In genomic region chr1:153612111-153612754, GRCh38 we compare ENCODE assay signal across 12 cellular contexts. TPM values are rescaled to one million over a fixed set of nuclear protein-coding genes. Genes with fewer than 3 reads are reported as not detected.
DNase-seq lines count a peak whose midpoint lies in the region; ATAC-seq and TF ChIP-seq lines count a peak whose summit lies in the region.
"Had no signal": no experiment of that assay in that cellular context is flagged by ENCODE, and none has a peak within 500 bp of the region (broad histone marks: within the 10 kb centered on the region; RNA-seq: fewer than 3 reads in every experiment).

No MANE protein-coding gene starts in this region.

- H3K27me3 Mint-ChIP-seq in stimulated activated naive B cell treated with anti-CD40 and anti-IgM and Interleukin-4, amounts not matched to agents 10 μg/mL and 1 μg/mL and 100 μg/mL, for 72 hours: peaks cover 0 to 5% of the 10 kb centered on the region in 2 donors
- H3K27me3 Mint-ChIP-seq: activated naive CD4-positive, alpha-beta T cell treated with anti-CD3 and anti-CD28 coated beads, Interleukin-2, amount 50 U/mL, for 24 hours had no signal

- H3K36me3 Mint-ChIP-seq in stimulated activated naive B cell treated with anti-CD40 and anti-IgM and Interleukin-4, amounts not matched to agents 10 μg/mL and 1 μg/mL and 100 μg/mL, for 72 hours: no peaks in the 10 kb centered on the region
- H3K36me3 Mint-ChIP-seq: activated naive CD4-positive, alpha-beta T cell treated with anti-CD3 and anti-CD28 coated beads, Interleukin-2, amount 50 U/mL, for 24 hours had no signal

- TF ChIP-seq CTCF in HFF-Myc (IDR thresholded peaks at IDR 0.05; ENCODE audit: low read depth, low read length, missing control alignments) (no peak), dorsolateral prefrontal cortex (IDR thresholded peaks at IDR 0.05 in 54 of 56, conservative IDR thresholded peaks at IDR 0.05 in 2 of 56; ENCODE audit: low read depth in 1 of 56, partially characterized antibody in 56 of 56) (no peak), right lobe of liver (IDR thresholded peaks at IDR 0.05) (no peak)

- H3K27ac ChIP-seq in dorsolateral prefrontal cortex (peak overlapping the region in 43 of 59 donors; percentile 10 to 82 (median 61)), right lobe of liver (peak overlapping the region; percentile 84 to 87 (median 86))
- H3K27ac ChIP-seq: KMS-11, neutrophil had no signal

- H3K9me3 Mint-ChIP-seq in stimulated activated naive B cell treated with anti-CD40 and anti-IgM and Interleukin-4, amounts not matched to agents 10 μg/mL and 1 μg/mL and 100 μg/mL, for 72 hours: no peaks in the 10 kb centered on the region
- H3K9me3 Mint-ChIP-seq: activated naive CD4-positive, alpha-beta T cell treated with anti-CD3 and anti-CD28 coated beads, Interleukin-2, amount 50 U/mL, for 24 hours had no signal

- intact Hi-C loops in dorsolateral prefrontal cortex (cut with DNase I): no loop called here
- intact Hi-C loops in right lobe of liver (cut with DNase I): no loop called here

- H3K4me1 Mint-ChIP-seq in stimulated activated naive B cell treated with anti-CD40 and anti-IgM and Interleukin-4, amounts not matched to agents 10 μg/mL and 1 μg/mL and 100 μg/mL, for 72 hours: peaks cover 19 to 22% of the 10 kb centered on the region in 2 donors
- H3K4me1 Mint-ChIP-seq: activated naive CD4-positive, alpha-beta T cell treated with anti-CD3 and anti-CD28 coated beads, Interleukin-2, amount 50 U/mL, for 24 hours had no signal

- ATAC-seq in right lobe of liver (no peak), HG03175 (IDR thresholded peaks at IDR 0.05; ENCODE audit: unreplicated experiment) (no peak)
- ATAC-seq in stimulated activated naive B cell treated with anti-CD40 and anti-IgM and Interleukin-4, amounts not matched to agents 10 μg/mL and 1 μg/mL and 100 μg/mL, for 72 hours (replicated peaks): no peak

- H3K4me3 ChIP-seq in HFF-Myc (replicated peaks; ENCODE audit: low read depth, low read length) (peak overlapping the region; percentile 90), dorsolateral prefrontal cortex (peak overlapping the region in 57 of 59 donors; percentile 9 to 65 (median 44)), right lobe of liver (peak overlapping the region; percentile 57 to 75 (median 64))

- no peaks in the 10 kb centered on the region for H3K9me3 ChIP-seq in right lobe of liver
- H3K9me3 ChIP-seq: neutrophil had no signal

- H3K27me3 ChIP-seq in dorsolateral prefrontal cortex (no peaks in the 10 kb centered on the region), right lobe of liver (no peaks in the 10 kb centered on the region)

- H3K36me3 ChIP-seq in right lobe of liver: peaks cover 0 to 4% (median 1%) of the 10 kb centered on the region in 4 donors
- H3K36me3 ChIP-seq: neutrophil had no signal

- peaks cover 0 to 42% (median 21%) of the 10 kb centered on the region in 4 donors for H3K4me1 ChIP-seq in right lobe of liver

- DNase-seq in HFF-Myc (ENCODE audit: extremely low read depth, low read depth) (no peak), dorsolateral prefrontal cortex (no peak), right lobe of liver (no peak)
- DNase-seq in stimulated activated naive B cell treated with anti-CD40 and anti-IgM and Interleukin-4, amounts not matched to agents 10 μg/mL and 1 μg/mL and 100 μg/mL, for 72 hours: no peak
- DNase-seq in activated CD4-positive, alpha-beta T cell treated with anti-CD3 and anti-CD28 coated beads, Interleukin-2, amount 50 U/mL, for 1 hour: no peak
- no peak for DNase-seq in effector CD4-positive, alpha-beta T cell
- no peak for DNase-seq in stimulated activated CD4-positive, alpha-beta T cell treated with anti-CD3 and anti-CD28 coated beads, Interleukin-1b, Interleukin-23, amount 100 ng/mL, for 48 hours
- DNase-seq: GF-D8 had no signal

- 16% methylated on average over 5 of the region's 11 CpGs for WGBS in right lobe of liver (ENCODE audit: insufficient coverage, low coverage, low lambda C conversion rate, missing lambda C conversion rate)

- H3K4me3 Mint-ChIP-seq in stimulated activated naive B cell treated with anti-CD40 and anti-IgM and Interleukin-4, amounts not matched to agents 10 μg/mL and 1 μg/mL and 100 μg/mL, for 72 hours: no peak overlapping the region
- H3K4me3 Mint-ChIP-seq: activated naive CD4-positive, alpha-beta T cell treated with anti-CD3 and anti-CD28 coated beads, Interleukin-2, amount 50 U/mL, for 24 hours had no signal

- H3K27ac Mint-ChIP-seq in stimulated activated naive B cell treated with anti-CD40 and anti-IgM and Interleukin-4, amounts not matched to agents 10 μg/mL and 1 μg/mL and 100 μg/mL, for 72 hours: peak overlapping the region; percentile 49
- H3K27ac Mint-ChIP-seq: activated naive CD4-positive, alpha-beta T cell treated with anti-CD3 and anti-CD28 coated beads, Interleukin-2, amount 50 U/mL, for 24 hours had no signal

- TF ChIP-seq POLR2A in right lobe of liver (IDR thresholded peaks at IDR 0.05): no peak

RNA-seq across cellular contexts. Expression of gene S100A16, which starts 0.7 kb away (rescaled TPM):
- total RNA-seq in dorsolateral prefrontal cortex (10 to 100 TPM; 17.4 to 84.9 (median 28.3) TPM), right lobe of liver (100 to 1,000 TPM in 2 of 6 experiments, 10 to 100 TPM in 4; 55.9 to 151 (median 71.8) TPM)

RNA-seq across cellular contexts. Expression of gene S100A14, which starts 3.9 kb away (rescaled TPM):
- total RNA-seq in dorsolateral prefrontal cortex (1 to 10 TPM in 23 of 120 experiments, under 1 TPM in 30, not detected in 67; 0.36 to 2.9 (median 0.96) TPM), right lobe of liver (10 to 100 TPM in 2 of 6 experiments, 1 to 10 TPM in 4; 1.8 to 14.0 (median 5.2) TPM)

RNA-seq across cellular contexts. Expression of gene S100A13, which starts 15.1 kb away (rescaled TPM):
- total RNA-seq in dorsolateral prefrontal cortex: 100 to 1,000 TPM in 56 of 120 experiments, 10 to 100 TPM in 64; 52.0 to 204 (median 98.7) TPM
- 10 to 100 TPM; 10.4 to 24.5 (median 21.9) TPM for total RNA-seq in right lobe of liver

RNA-seq across cellular contexts. Expression of gene S100A1, which starts 16.0 kb away (rescaled TPM):
- 100 to 1,000 TPM; 162 to 726 (median 281) TPM for total RNA-seq in dorsolateral prefrontal cortex
- total RNA-seq in right lobe of liver: 1 to 10 TPM in 3 of 6 experiments, under 1 TPM in 3; 0.40 to 2.1 (median 1.0) TPM

RNA-seq across cellular contexts. Expression of gene CHTOP, which starts 21.6 kb away (rescaled TPM):
- total RNA-seq in dorsolateral prefrontal cortex (100 to 1,000 TPM in 1 of 120 experiments, 10 to 100 TPM in 119; 62.0 to 109 (median 76.4) TPM), right lobe of liver (10 to 100 TPM; 21.9 to 29.7 (median 26.0) TPM)
